9 cellular contexts compared by ENCODE assay signal in genomic region chr1:156160000-156160743, GRCh38. TPM values are rescaled to one million over a fixed set of nuclear protein-coding genes. Genes with fewer than 3 reads are reported as not detected.
DNase-seq lines count a peak whose midpoint lies in the region; ATAC-seq, FAIRE-seq and TF ChIP-seq lines count a peak whose summit lies in the region.
"Had no signal": no experiment of that assay in that cellular context is flagged by ENCODE, and none has a peak within 500 bp of the region (broad histone marks: within the 10 kb centered on the region; RNA-seq: fewer than 3 reads in every experiment).

No MANE protein-coding gene starts in this region.

- no peak for FAIRE-seq in GM12878 (lab: Jason Lieb, UNC)
- no peak for FAIRE-seq in GM19239 (lab: Jason Lieb, UNC)
- FAIRE-seq: GM18507 had no signal

- no TSS peak for BruUV-seq in GM12878 (replicated peaks; lab: Mats Ljungman, UMichigan)

- in situ Hi-C loops in GM12878 (cut with MboI), result no loop called here

- SMC1A ChIA-PET in GM12878 (lab: Charles Lee; ENCODE audit: uncharacterized antibody, unreplicated experiment), result interaction anchor here (0.8 to 22.3 kb wide), 7 partner anchors 8 to 123 kb away, joined by 3 to 411 read pairs (median 4); partner anchors contain the start of gene SMG5

- WGBS in GM12878 (ENCODE audit: insufficient coverage, insufficient replicate concordance, low lambda C conversion rate, missing lambda C conversion rate), result 88% methylated on average over 13 of the region's 13 CpGs

- H3K4me3 Mint-ChIP-seq in immature natural killer cell, result peak overlapping the region; percentile 69 to 81 (median 78)
- peak overlapping the region; percentile 70 to 75 for H3K4me3 Mint-ChIP-seq in stimulated activated naive B cell treated with anti-CD40 and anti-IgM and Interleukin-4, amounts not matched to agents 10 μg/mL and 1 μg/mL and 100 μg/mL, for 72 hours

- POLR2A ChIA-PET in GM12878 (lab: Charles Lee), result interaction anchor here (1.7 to 3.5 kb wide), 3 partner anchors 9 to 12 kb away, joined by 5 to 10 read pairs (median 9); no protein-coding TSS in a partner anchor

- no peaks in the 10 kb centered on the region for H4K20me1 ChIP-seq in OCI-LY1 (ENCODE audit: insufficient read depth, low read length)
- H4K20me1 ChIP-seq in GM12878 (ENCODE audit: control insufficient read depth, insufficient read depth), result no peaks in the 10 kb centered on the region

- CTCF ChIA-PET in GM12878 (lab: Yijun Ruan, JAX), result interaction anchor here (0.7 to 6.7 kb wide), 5 partner anchors 9 to 65 kb away, joined by 3 to 44 read pairs (median 3); partner anchors contain the start of gene SLC25A44

- H3K4me2 ChIP-seq in OCI-LY1 (ENCODE audit: low read length) (peak overlapping the region; percentile 59; the same call in 1 of the 2 replicates), GM12878 (ENCODE audit: control insufficient read depth, insufficient read depth) (peak overlapping the region; percentile 58)

- H3K4me3 ChIP-seq in OCI-LY1 (ENCODE audit: low read depth, low read length, poor library complexity, severe bottlenecking), result peak overlapping the region; percentile 42
- H3K4me3 ChIP-seq in GM12878, result no peak overlapping the region

- TF ChIP-seq EP300 in GM12878 (IDR thresholded peaks at IDR 0.05; ENCODE audit: borderline replicate concordance in 1 of 2, control insufficient read depth in 1 of 2, low read depth in 2 of 2, low read length in 2 of 2), result no peak

- H3K4me1 Mint-ChIP-seq in immature natural killer cell, result peaks cover 18 to 21% of the 10 kb centered on the region in 2 donors
- H3K4me1 Mint-ChIP-seq in stimulated activated naive B cell treated with anti-CD40 and anti-IgM and Interleukin-4, amounts not matched to agents 10 μg/mL and 1 μg/mL and 100 μg/mL, for 72 hours, result peaks cover 55 to 69% of the 10 kb centered on the region in 2 donors

- ATAC-seq in GM12878, result no peak
- ATAC-seq in stimulated activated naive B cell treated with anti-CD40 and anti-IgM and Interleukin-4, amounts not matched to agents 10 μg/mL and 1 μg/mL and 100 μg/mL, for 72 hours (replicated peaks), result no peak

- no peaks in the 10 kb centered on the region for H3K9me3 Mint-ChIP-seq in immature natural killer cell
- peaks cover 3% of the 10 kb centered on the region in 2 donors for H3K9me3 Mint-ChIP-seq in stimulated activated naive B cell treated with anti-CD40 and anti-IgM and Interleukin-4, amounts not matched to agents 10 μg/mL and 1 μg/mL and 100 μg/mL, for 72 hours

- no peaks in the 10 kb centered on the region for H3K79me2 ChIP-seq in OCI-LY1 (ENCODE audit: insufficient read depth, low read length)
- H3K79me2 ChIP-seq in GM12878 (ENCODE audit: control insufficient read depth, insufficient read depth, low read length), result peaks cover 23% of the 10 kb centered on the region

- intact Hi-C loops in GM12878 (cut with micrococcal nuclease; ENCODE audit: unreplicated experiment), result no loop called here

- no peaks in the 10 kb centered on the region for H3F3A ChIP-seq in OCI-LY1 (ENCODE audit: insufficient read depth, low read length)

- H3K36me3 ChIP-seq in OCI-LY1 (ENCODE audit: insufficient read depth, low read length), result peaks cover 49% of the 10 kb centered on the region
- H3K36me3 ChIP-seq in GM12878 (ENCODE audit: control insufficient read depth in 2 of 2, insufficient read depth in 2 of 2, low read length in 1 of 2), result peaks cover 3 to 20% of the 10 kb centered on the region in 2 experiments

- H2AFZ ChIP-seq in OCI-LY1 (ENCODE audit: low read length) (no peak overlapping the region), GM12878 (ENCODE audit: control insufficient read depth, low read depth, low read length) (no peak overlapping the region; the same call in 1 of the 2 replicates)

- peak overlapping the region in 3 of 6 donors; percentile 37 to 75 (median 49) for H3K27ac Mint-ChIP-seq in immature natural killer cell
- no peak overlapping the region for H3K27ac Mint-ChIP-seq in stimulated activated naive B cell treated with anti-CD40 and anti-IgM and Interleukin-4, amounts not matched to agents 10 μg/mL and 1 μg/mL and 100 μg/mL, for 72 hours

- peaks cover 56% of the 10 kb centered on the region for H3K4me1 ChIP-seq in OCI-LY1 (ENCODE audit: insufficient read depth, low read length, severe bottlenecking)
- H3K4me1 ChIP-seq in GM12878 (ENCODE audit: control insufficient read depth, insufficient read depth, low read length), result peaks cover 54% of the 10 kb centered on the region

- H3K36me3 Mint-ChIP-seq in immature natural killer cell, result no peaks in the 10 kb centered on the region
- peaks cover 62 to 77% of the 10 kb centered on the region in 2 donors for H3K36me3 Mint-ChIP-seq in stimulated activated naive B cell treated with anti-CD40 and anti-IgM and Interleukin-4, amounts not matched to agents 10 μg/mL and 1 μg/mL and 100 μg/mL, for 72 hours

- H3K27me3 ChIP-seq in OCI-LY1 (ENCODE audit: insufficient read depth, low read length) (no peaks in the 10 kb centered on the region), GM12878 (replicated peaks in 1 of 2; ENCODE audit: control insufficient read depth in 2 of 2, insufficient read depth in 2 of 2, low read length in 1 of 2) (no peaks in the 10 kb centered on the region)

- no peak for TF ChIP-seq CTCF in OCI-LY1 (IDR thresholded peaks at IDR 0.05; ENCODE audit: low read length)
- TF ChIP-seq CTCF in GM12878 (IDR thresholded peaks at IDR 0.05 in 2 of 3, conservative IDR thresholded peaks at IDR 0.05 in 1 of 3; ENCODE audit: control insufficient read depth in 2 of 3, extremely low read depth in 1 of 3, insufficient read depth in 1 of 3, low read depth in 3 of 3, low read length in 3 of 3), result no peak

- TF ChIP-seq POLR2A in GM12878 (IDR thresholded peaks at IDR 0.05; ENCODE audit: low read depth, low read length), result no peak

- DNase-seq in GM12878 (ENCODE audit: low read depth, low spot score) (no peak), immature natural killer cell (no peak), NCI-H1105 treated with DMSO at 0.1 percent for 48 hours (lab: John Stamatoyannopoulos, UW) (no peak), germinal center (ENCODE audit: low spot score) (no peak), GM19239 (ENCODE audit: insufficient read length, low spot score) (no peak), NCI-H2171 (lab: John Stamatoyannopoulos, UW) (no peak)
- no peak for DNase-seq in stimulated activated naive B cell treated with anti-CD40 and anti-IgM and Interleukin-4, amounts not matched to agents 10 μg/mL and 1 μg/mL and 100 μg/mL, for 72 hours

- H3K27ac ChIP-seq in OCI-LY1 (ENCODE audit: low read depth, low read length, poor library complexity, severe bottlenecking) (no peak overlapping the region), GM12878 (ENCODE audit: control insufficient read depth, insufficient read depth) (no peak overlapping the region; the same call in 1 of the 2 replicates)

- H3K9me2 ChIP-seq in OCI-LY1 (ENCODE audit: low read depth, low read length), result no peaks in the 10 kb centered on the region

- H3K9ac ChIP-seq in OCI-LY1 (ENCODE audit: low read length), result no peak overlapping the region
- no peak overlapping the region for H3K9ac ChIP-seq in GM12878 (ENCODE audit: control insufficient read depth, insufficient read depth, low read length)

- no peak for TF ChIP-seq RAD21 in GM12878 (IDR thresholded peaks at IDR 0.05; ENCODE audit: insufficient read depth, low read depth, low read length)

- H3K9me3 ChIP-seq in OCI-LY1 (ENCODE audit: low read length) (no peaks in the 10 kb centered on the region), GM12878 (replicated peaks; ENCODE audit: control insufficient read depth, insufficient read depth, low read length) (peaks cover 4% of the 10 kb centered on the region; the same call in 2 of the 3 replicates)

- H3K27me3 Mint-ChIP-seq in immature natural killer cell (ENCODE audit: low read depth in 3 of 3), result peaks cover 5 to 6% (median 5%) of the 10 kb centered on the region in 3 donors
- H3K27me3 Mint-ChIP-seq in stimulated activated naive B cell treated with anti-CD40 and anti-IgM and Interleukin-4, amounts not matched to agents 10 μg/mL and 1 μg/mL and 100 μg/mL, for 72 hours, result no peaks in the 10 kb centered on the region

- RAD21 ChIA-PET in GM12878 (lab: Charles Lee; ENCODE audit: unreplicated experiment), result interaction anchor here (0.8 to 1.5 kb wide), 3 partner anchors 33 to 65 kb away, joined by 3 to 4 read pairs (median 3); partner anchors contain the start of gene SLC25A44

RNA-seq across cellular contexts. Expression of gene SEMA4A, which starts 6.8 kb away (rescaled TPM):
- total RNA-seq in GM12878 (2013; cell fraction: nucleolus; rRNA removed), result 64.1 and 65.1 TPM in 2 replicates
- 24.4 and 36.5 TPM in 2 replicates for total RNA-seq in GM12878 (2014; rRNA removed)
- total RNA-seq in GM12878 (2014; rRNA removed; fragmentation: Illumina TruSeq; extraction: Trizol), result 16.5 and 17.2 TPM in 2 replicates
- total RNA-seq in GM12878 (2021), result 46.3 and 52.1 TPM in 2 replicates
- polyA plus RNA-seq in GM12878 (2011; ENCODE audit: low read depth), result 18.2 TPM
- polyA plus RNA-seq in GM12878 (2011; rRNA removed), result 10.5 and 20.9 TPM in 2 replicates
- 24.1 and 29.5 TPM in 2 replicates for polyA plus RNA-seq in GM12878 (2011; cell fraction: cytosol; rRNA removed)
- polyA plus RNA-seq in GM12878 (2011; cell fraction: nucleus; rRNA removed), result 35.2 and 36.4 TPM in 2 replicates
- polyA plus RNA-seq in GM12878 (2012), result 25.7 and 38.9 TPM in 2 replicates
- polyA plus RNA-seq in GM12878 (2014; fragmentation: Illumina TruSeq; extraction: Trizol), result 25.7 and 31.2 TPM in 2 replicates
- 1 to 10 TPM; 2.6 to 3.4 TPM for polyA plus RNA-seq in GM12878 (2014; fragmentation: Nextera tagmentation; extraction: Ambion mirVana)
- polyA plus RNA-seq in GM12878 (2014; rRNA removed), result 34.4 and 38.4 TPM in 2 replicates
- 10 to 100 TPM; 60.3 to 64.2 TPM for polyA plus RNA-seq in GM12878 (2016; fragmentation: Nextera tagmentation; extraction: Ambion mirVana)
- polyA minus RNA-seq in GM12878 (2011; rRNA and poly(A)+ RNA removed), result 35.6 and 48.7 TPM in 2 replicates
- 21.6 and 23.9 TPM in 2 replicates for polyA minus RNA-seq in GM12878 (2011; cell fraction: cytosol; rRNA and poly(A)+ RNA removed)
- 25.8 and 43.8 TPM in 2 replicates for polyA minus RNA-seq in GM12878 (2011; cell fraction: nucleus; rRNA and poly(A)+ RNA removed)
- 10 to 100 TPM in 1 of 3 donors, 1 to 10 TPM in 2; 2.5 to 12.4 (median 3.2) TPM for polyA plus RNA-seq in immature natural killer cell

RNA-seq across cellular contexts. Expression of gene SLC25A44, which starts 33.7 kb away (rescaled TPM):
- total RNA-seq in GM12878 (2013; cell fraction: nucleolus; rRNA removed), result 29.0 and 32.4 TPM in 2 replicates
- 22.4 and 25.6 TPM in 2 replicates for total RNA-seq in GM12878 (2014; rRNA removed)
- 21.1 TPM in 2 replicates for total RNA-seq in GM12878 (2014; rRNA removed; fragmentation: Illumina TruSeq; extraction: Trizol)
- 28.7 and 37.7 TPM in 2 replicates for total RNA-seq in GM12878 (2021)
- 12.3 TPM for polyA plus RNA-seq in GM12878 (2011; ENCODE audit: low read depth)
- polyA plus RNA-seq in GM12878 (2011; rRNA removed), result 22.2 and 36.3 TPM in 2 replicates
- 37.9 and 40.4 TPM in 2 replicates for polyA plus RNA-seq in GM12878 (2011; cell fraction: cytosol; rRNA removed)
- polyA plus RNA-seq in GM12878 (2011; cell fraction: nucleus; rRNA removed), result 21.2 and 21.6 TPM in 2 replicates
- polyA plus RNA-seq in GM12878 (2012), result 12.9 and 17.2 TPM in 2 replicates
- 36.5 and 43.3 TPM in 2 replicates for polyA plus RNA-seq in GM12878 (2014; fragmentation: Illumina TruSeq; extraction: Trizol)
- polyA plus RNA-seq in GM12878 (2014; fragmentation: Nextera tagmentation; extraction: Ambion mirVana), result 1 to 10 TPM; 7.1 to 9.2 TPM
- 28.3 and 29.9 TPM in 2 replicates for polyA plus RNA-seq in GM12878 (2014; rRNA removed)
- 10 to 100 TPM; 32.5 to 35.8 TPM for polyA plus RNA-seq in GM12878 (2016; fragmentation: Nextera tagmentation; extraction: Ambion mirVana)
- polyA minus RNA-seq in GM12878 (2011; rRNA and poly(A)+ RNA removed), result 39.0 and 49.8 TPM in 2 replicates
- polyA minus RNA-seq in GM12878 (2011; cell fraction: cytosol; rRNA and poly(A)+ RNA removed), result 10.4 and 12.9 TPM in 2 replicates
- polyA minus RNA-seq in GM12878 (2011; cell fraction: nucleus; rRNA and poly(A)+ RNA removed), result 7.4 and 13.0 TPM in 2 replicates
- polyA plus RNA-seq in immature natural killer cell, result 10 to 100 TPM in 2 of 3 donors, 1 to 10 TPM in 1; 5.5 to 21.5 (median 12.1) TPM

RNA-seq across cellular contexts. Expression of gene LMNA, which starts 45.7 kb away (rescaled TPM):
- total RNA-seq in GM12878 (2013; cell fraction: nucleolus; rRNA removed), result 58.3 and 77.1 TPM in 2 replicates
- total RNA-seq in GM12878 (2014; rRNA removed) (130 and 136 TPM in 2 replicates), GM12878 (2014; rRNA removed; fragmentation: Illumina TruSeq; extraction: Trizol) (31.6 and 35.1 TPM in 2 replicates), GM12878 (2021) (188 and 189 TPM in 2 replicates)
- 30.2 TPM for polyA plus RNA-seq in GM12878 (2011; ENCODE audit: low read depth)
- polyA plus RNA-seq in GM12878 (2011; rRNA removed) (37.3 and 52.9 TPM in 2 replicates), GM12878 (2014; fragmentation: Illumina TruSeq; extraction: Trizol) (9.6 and 30.1 TPM in 2 replicates), GM12878 (2014; fragmentation: Nextera tagmentation; extraction: Ambion mirVana) (1 to 10 TPM in 1 of 2 experiments, under 1 TPM in 1; 0.42 to 6.0 TPM), GM12878 (2014; rRNA removed) (101 and 109 TPM in 2 replicates), GM12878 (2016; fragmentation: Nextera tagmentation; extraction: Ambion mirVana) (100 to 1,000 TPM; 320 to 334 TPM), immature natural killer cell (10 to 100 TPM in 2 of 3 donors, 1 to 10 TPM in 1; 4.4 to 14.0 (median 10.3) TPM)
- 76.4 and 82.6 TPM in 2 replicates for polyA plus RNA-seq in GM12878 (2011; cell fraction: cytosol; rRNA removed)
- 164 and 324 TPM in 2 replicates for polyA plus RNA-seq in GM12878 (2011; cell fraction: nucleus; rRNA removed)
- 32.4 and 54.8 TPM in 2 replicates for polyA plus RNA-seq in GM12878 (2012)
- 42.8 and 77.1 TPM in 2 replicates for polyA minus RNA-seq in GM12878 (2011; rRNA and poly(A)+ RNA removed)
- polyA minus RNA-seq in GM12878 (2011; cell fraction: cytosol; rRNA and poly(A)+ RNA removed), result 30.6 and 41.6 TPM in 2 replicates
- polyA minus RNA-seq in GM12878 (2011; cell fraction: nucleus; rRNA and poly(A)+ RNA removed), result 32.8 and 46.7 TPM in 2 replicates

RNA-seq across cellular contexts. Expression of gene PMF1, which starts 52.6 kb away (rescaled TPM):
- 23.6 and 24.0 TPM in 2 replicates for total RNA-seq in GM12878 (2013; cell fraction: nucleolus; rRNA removed)
- total RNA-seq in GM12878 (2014; rRNA removed) (70.8 and 72.4 TPM in 2 replicates), GM12878 (2014; rRNA removed; fragmentation: Illumina TruSeq; extraction: Trizol) (52.8 and 60.1 TPM in 2 replicates), GM12878 (2021) (63.7 and 68.4 TPM in 2 replicates)
- 34.3 TPM for polyA plus RNA-seq in GM12878 (2011; ENCODE audit: low read depth)
- polyA plus RNA-seq in GM12878 (2011; rRNA removed) (39.9 and 52.8 TPM in 2 replicates), GM12878 (2014; fragmentation: Illumina TruSeq; extraction: Trizol) (62.4 and 72.7 TPM in 2 replicates), GM12878 (2014; fragmentation: Nextera tagmentation; extraction: Ambion mirVana) (10 to 100 TPM in 1 of 2 experiments, 1 to 10 TPM in 1; 6.7 to 17.6 TPM), GM12878 (2014; rRNA removed) (81.0 and 81.7 TPM in 2 replicates), GM12878 (2016; fragmentation: Nextera tagmentation; extraction: Ambion mirVana) (100 to 1,000 TPM in 1 of 2 experiments, 10 to 100 TPM in 1; 97.8 to 105 TPM), immature natural killer cell (100 to 1,000 TPM in 2 of 3 donors, 10 to 100 TPM in 1; 67.3 to 122 (median 100) TPM)
- polyA plus RNA-seq in GM12878 (2011; cell fraction: cytosol; rRNA removed), result 98.3 and 110 TPM in 2 replicates
- polyA plus RNA-seq in GM12878 (2011; cell fraction: nucleus; rRNA removed), result 47.2 and 59.4 TPM in 2 replicates
- polyA plus RNA-seq in GM12878 (2012), result 42.0 and 52.6 TPM in 2 replicates
- polyA minus RNA-seq in GM12878 (2011; rRNA and poly(A)+ RNA removed), result 20.9 and 31.2 TPM in 2 replicates
- polyA minus RNA-seq in GM12878 (2011; cell fraction: cytosol; rRNA and poly(A)+ RNA removed), result 10.0 and 11.7 TPM in 2 replicates
- 4.7 and 10.7 TPM in 2 replicates for polyA minus RNA-seq in GM12878 (2011; cell fraction: nucleus; rRNA and poly(A)+ RNA removed)
